20 cellular contexts compared by ENCODE assay signal in the genomic region with DNA sequence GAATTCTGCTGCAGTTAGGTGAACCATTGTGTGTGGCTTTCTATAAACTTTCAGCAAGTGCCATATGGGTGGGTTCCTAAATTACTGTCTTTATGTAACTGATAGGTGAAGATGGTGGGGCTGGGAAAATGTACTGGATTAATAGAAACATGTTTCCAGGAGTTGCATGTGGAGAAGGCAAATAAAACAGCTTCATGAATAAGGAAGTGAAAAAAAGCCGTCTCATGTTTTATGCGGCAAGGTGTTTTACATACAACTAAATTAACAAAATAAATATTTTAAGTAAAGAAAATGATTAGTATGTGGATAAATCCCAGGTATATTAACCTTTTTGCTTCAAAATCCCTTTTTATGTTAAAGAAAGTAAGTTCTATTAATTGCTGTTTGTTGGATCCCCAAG.
"Had no signal": no experiment of that assay in that cellular context is flagged by ENCODE, and none has a peak within 500 bp of the region (broad histone marks: within the 10 kb centered on the region; RNA-seq: fewer than 3 reads in every experiment).

No MANE protein-coding gene starts in this region.

- DNase-seq: Kasumi-1, MM.1S, NCI-H1092 treated with DMSO at 0.1 percent for 48 hours, NCI-H1436, NCI-H187, NCI-H2029, NCI-H2081 treated with DMSO at 0.1 percent for 48 hours, NCI-H2227 treated with DMSO at 0.1 percent for 48 hours, NCI-H524, NCI-H69, NCI-H774, PC-3, SHP77, T-helper 1 cell, T-helper 17 cell had no signal

- H3K4me3 ChIP-seq: K562 had no signal

- H3K4me2 ChIP-seq: KMS-11 had no signal

- H3K9ac ChIP-seq: KMS-11 had no signal

- H3K27ac ChIP-seq: HL-60, KMS-11, RWPE1 had no signal

- FAIRE-seq: HTR-8/SVneo, K562 had no signal
